14 cellular contexts compared by ENCODE assay signal in the genomic region with DNA sequence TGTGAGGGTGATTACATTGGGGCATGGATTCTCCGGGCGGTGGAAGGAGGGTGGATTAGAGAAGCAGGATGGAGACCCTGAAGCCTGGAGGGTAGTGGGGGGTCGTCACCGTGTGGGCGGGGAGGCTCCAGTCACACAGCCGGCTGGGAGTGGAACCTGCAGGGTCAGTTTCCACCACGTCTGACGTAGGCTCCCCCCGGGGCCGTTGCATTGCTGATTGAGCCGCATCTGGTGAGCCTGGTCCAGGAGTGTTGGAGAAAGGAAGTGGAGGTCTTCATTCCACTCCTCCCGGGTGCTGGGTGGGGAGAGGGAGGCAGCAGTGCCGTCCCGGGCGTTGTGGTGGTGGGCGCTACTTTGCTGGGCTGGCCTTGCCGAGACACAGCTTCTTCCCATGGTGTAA. TPM values are rescaled to one million over a fixed set of nuclear protein-coding genes. Genes with fewer than 3 reads are reported as not detected.
DNase-seq lines count a peak whose midpoint lies in the region; ATAC-seq and TF ChIP-seq lines count a peak whose summit lies in the region.
"Had no signal": no experiment of that assay in that cellular context is flagged by ENCODE, and none has a peak within 500 bp of the region (broad histone marks: within the 10 kb centered on the region; RNA-seq: fewer than 3 reads in every experiment).

No MANE protein-coding gene starts in this region.

- 75% methylated on average over 17 of the region's 17 CpGs for WGBS in mesenchymal stem cell
- 62 to 71% (median 70%) methylated on average over 11 to 17 of the region's 17 CpGs for WGBS in stomach, 5 donors

- H3K4me1 ChIP-seq in Peyer's patch: peaks cover 0 to 40% (median 28%) of the 10 kb centered on the region in 4 donors
- peaks cover 41% of the 10 kb centered on the region for H3K4me1 ChIP-seq in mesenchymal stem cell (ENCODE audit: control insufficient read depth, insufficient read depth, low read depth, low read length)
- peaks cover 25 to 77% (median 52%) of the 10 kb centered on the region in 4 donors for H3K4me1 ChIP-seq in stomach

- H3K27me3 ChIP-seq in Peyer's patch: no peaks in the 10 kb centered on the region
- H3K27me3 ChIP-seq in mesenchymal stem cell (ENCODE audit: control insufficient read depth in 1 of 2, insufficient read depth in 1 of 2, low read length in 2 of 2): no peaks in the 10 kb centered on the region
- no peaks in the 10 kb centered on the region for H3K27me3 ChIP-seq in stomach
- H3K27me3 ChIP-seq: colonic mucosa had no signal

- peaks cover 36% of the 10 kb centered on the region for H3K79me1 ChIP-seq in mesenchymal stem cell (replicated peaks; ENCODE audit: low read length, poor library complexity, severe bottlenecking)

- H2BK120ac ChIP-seq in mesenchymal stem cell (ENCODE audit: low read depth, low read length): no peak overlapping the region

- H3K9me3 ChIP-seq in Peyer's patch (no peaks in the 10 kb centered on the region), mesenchymal stem cell (ENCODE audit: control insufficient read depth, low read length) (peaks cover 6% of the 10 kb centered on the region), stomach (no peaks in the 10 kb centered on the region)
- H3K9me3 ChIP-seq: colonic mucosa, mucosa of descending colon had no signal

- H3K4me3 Mint-ChIP-seq in activated CD4-positive, alpha-beta T cell treated with anti-CD3 and anti-CD28 coated beads, Interleukin-2, amount 10 ng/mL, durations not matched to agents 7 days and 5 days: no peak overlapping the region
- H3K4me3 Mint-ChIP-seq in activated CD4-positive, alpha-beta T cell treated with anti-CD3 and anti-CD28 coated beads, Interleukin-2, amount 10 ng/mL, durations not matched to agents 24 days and 14 days: no peak overlapping the region
- H3K4me3 Mint-ChIP-seq: activated T-cell treated with anti-CD3 and anti-CD28 coated beads, Interleukin-2, amount 50 U/mL, for 4 hours had no signal

- CTCF ChIA-PET in activated CD4-positive, alpha-beta T cell treated with anti-CD3 and anti-CD28 coated beads, Interleukin-2, amount 10 ng/mL, durations not matched to agents 7 days and 5 days (lab: Charles Lee): no interaction called here

- no peak overlapping the region for H3K4me3 ChIP-seq in Peyer's patch
- no peak overlapping the region for H3K4me3 ChIP-seq in mesenchymal stem cell (ENCODE audit: insufficient read depth in 1 of 2, low read depth in 1 of 2, low read length in 2 of 2)
- H3K4me3 ChIP-seq in stomach: no peak overlapping the region
- H3K4me3 ChIP-seq: colonic mucosa, mucosa of descending colon had no signal

- H3K4me2 ChIP-seq in mesenchymal stem cell (ENCODE audit: low read length, poor library complexity, severe bottlenecking): no peak overlapping the region

- H2AK5ac ChIP-seq in mesenchymal stem cell (ENCODE audit: low read length, severe bottlenecking): peak overlapping the region; percentile 20

- no peak overlapping the region for H3K9ac ChIP-seq in mesenchymal stem cell (ENCODE audit: low read length)

- TF ChIP-seq EP300 in stomach (IDR thresholded peaks at IDR 0.05): no peak

- intact Hi-C loops in activated CD4-positive, alpha-beta T cell treated with anti-CD3 and anti-CD28 coated beads, Interleukin-2, amount 10 ng/mL, durations not matched to agents 24 days and 14 days (cut with micrococcal nuclease): no loop called here
- intact Hi-C loops in stomach (cut with DNase I; ENCODE audit: low total_unique reads): no loop called here

- H2BK5ac ChIP-seq in mesenchymal stem cell (ENCODE audit: low read depth, low read length, poor library complexity, severe bottlenecking): no peak overlapping the region

- DNase-seq in activated CD4-positive, alpha-beta T cell treated with anti-CD3 and anti-CD28 coated beads, Interleukin-2, amount 10 ng/mL, durations not matched to agents 7 days and 5 days: no peak
- DNase-seq in activated CD4-positive, alpha-beta T cell treated with anti-CD3 and anti-CD28 coated beads, Interleukin-2, amount 10 ng/mL, durations not matched to agents 24 days and 14 days: no peak
- DNase-seq in Peyer's patch (no peak), mesenchymal stem cell (no peak), stomach (no peak), iPS-NIHi7 (ENCODE audit: extremely low spot score) (no peak), cerebellum (ENCODE audit: low spot score) (no peak)
- DNase-seq: 8988T; activated T-cell treated with anti-CD3 and anti-CD28 coated beads, Interleukin-2, amount 50 U/mL, for 4 hours; colonic mucosa; erythroblast; stimulated activated CD4-positive, alpha-beta T cell treated with anti-CD3 and anti-CD28 coated beads, Interleukin-2, amount 100 ng/mL, for 48 hours had no signal

- H2BK12ac ChIP-seq in mesenchymal stem cell (ENCODE audit: low read length in 2 of 2): peak overlapping the region; percentile 69 to 82

- H2AFZ ChIP-seq in mesenchymal stem cell (ENCODE audit: low read depth, low read length): no peak overlapping the region

- peaks cover 2% of the 10 kb centered on the region for H3K9me3 Mint-ChIP-seq in activated CD4-positive, alpha-beta T cell treated with anti-CD3 and anti-CD28 coated beads, Interleukin-2, amount 10 ng/mL, durations not matched to agents 7 days and 5 days
- no peaks in the 10 kb centered on the region for H3K9me3 Mint-ChIP-seq in activated CD4-positive, alpha-beta T cell treated with anti-CD3 and anti-CD28 coated beads, Interleukin-2, amount 10 ng/mL, durations not matched to agents 24 days and 14 days
- H3K9me3 Mint-ChIP-seq: activated T-cell treated with anti-CD3 and anti-CD28 coated beads, Interleukin-2, amount 50 U/mL, for 4 hours had no signal

- ATAC-seq in GM18511 (IDR thresholded peaks at IDR 0.05; ENCODE audit: unreplicated experiment): no peak
- ATAC-seq: activated T-cell treated with anti-CD3 and anti-CD28 coated beads, Interleukin-2, amount 50 U/mL, for 4 hours had no signal

- H3K4me1 Mint-ChIP-seq in activated CD4-positive, alpha-beta T cell treated with anti-CD3 and anti-CD28 coated beads, Interleukin-2, amount 10 ng/mL, durations not matched to agents 7 days and 5 days: peaks cover 59% of the 10 kb centered on the region
- peaks cover 41% of the 10 kb centered on the region for H3K4me1 Mint-ChIP-seq in activated CD4-positive, alpha-beta T cell treated with anti-CD3 and anti-CD28 coated beads, Interleukin-2, amount 10 ng/mL, durations not matched to agents 24 days and 14 days

- H3K4ac ChIP-seq in mesenchymal stem cell (ENCODE audit: low read depth in 1 of 2, low read length in 2 of 2): peak overlapping the region; percentile 17 to 29

- peaks cover 34% of the 10 kb centered on the region for H3K36me3 Mint-ChIP-seq in activated CD4-positive, alpha-beta T cell treated with anti-CD3 and anti-CD28 coated beads, Interleukin-2, amount 10 ng/mL, durations not matched to agents 7 days and 5 days (ENCODE audit: low read depth)
- H3K36me3 Mint-ChIP-seq in activated CD4-positive, alpha-beta T cell treated with anti-CD3 and anti-CD28 coated beads, Interleukin-2, amount 10 ng/mL, durations not matched to agents 24 days and 14 days (ENCODE audit: low read depth): peaks cover 22% of the 10 kb centered on the region

- H3K36me3 ChIP-seq in Peyer's patch (peaks cover 0 to 3% (median 0%) of the 10 kb centered on the region in 3 donors), mesenchymal stem cell (ENCODE audit: control insufficient read depth in 1 of 2, insufficient read depth in 2 of 2, low read depth in 1 of 2, low read length in 2 of 2) (peaks cover 0 to 4% of the 10 kb centered on the region in 2 experiments), stomach (peaks cover 0 to 25% (median 12%) of the 10 kb centered on the region in 4 donors)
- H3K36me3 ChIP-seq: colonic mucosa had no signal

- POLR2A ChIA-PET in activated CD4-positive, alpha-beta T cell treated with anti-CD3 and anti-CD28 coated beads, Interleukin-2, amount 10 ng/mL, durations not matched to agents 7 days and 5 days (lab: Charles Lee): no interaction called here

- H3K27ac ChIP-seq in Peyer's patch (peak overlapping the region in 3 of 4 donors; percentile 18 to 90 (median 44)), mesenchymal stem cell (ENCODE audit: low read length, poor library complexity, severe bottlenecking) (no peak overlapping the region), stomach (peak overlapping the region; percentile 13 to 84 (median 16))

- peak overlapping the region; percentile 62 to 85 for H3K18ac ChIP-seq in mesenchymal stem cell (ENCODE audit: low read depth in 1 of 2, low read length in 2 of 2)

- no peak for TF ChIP-seq POLR2A in Peyer's patch (IDR thresholded peaks at IDR 0.05)
- no peak for TF ChIP-seq POLR2A in stomach (IDR thresholded peaks at IDR 0.05)

- TF ChIP-seq CTCF in Peyer's patch (IDR thresholded peaks at IDR 0.05): no peak
- TF ChIP-seq CTCF in stomach (IDR thresholded peaks at IDR 0.05): no peak

- no peaks in the 10 kb centered on the region for H3K27me3 Mint-ChIP-seq in activated CD4-positive, alpha-beta T cell treated with anti-CD3 and anti-CD28 coated beads, Interleukin-2, amount 10 ng/mL, durations not matched to agents 7 days and 5 days
- H3K27me3 Mint-ChIP-seq in activated CD4-positive, alpha-beta T cell treated with anti-CD3 and anti-CD28 coated beads, Interleukin-2, amount 10 ng/mL, durations not matched to agents 24 days and 14 days: no peaks in the 10 kb centered on the region

- H3K23ac ChIP-seq in mesenchymal stem cell (ENCODE audit: low read length in 2 of 2): no peak overlapping the region

- peak overlapping the region in 1 of 2 experiments; percentile 73 for H3K14ac ChIP-seq in mesenchymal stem cell (ENCODE audit: low read length in 2 of 2)

- peak overlapping the region; percentile 1 for H2BK15ac ChIP-seq in mesenchymal stem cell (ENCODE audit: low read depth, poor library complexity, severe bottlenecking)

- peak overlapping the region; percentile 84 for H4K91ac ChIP-seq in mesenchymal stem cell (ENCODE audit: low read length)

- H3K27ac Mint-ChIP-seq in activated CD4-positive, alpha-beta T cell treated with anti-CD3 and anti-CD28 coated beads, Interleukin-2, amount 10 ng/mL, durations not matched to agents 7 days and 5 days: peak overlapping the region; percentile 43
- no peak overlapping the region for H3K27ac Mint-ChIP-seq in activated CD4-positive, alpha-beta T cell treated with anti-CD3 and anti-CD28 coated beads, Interleukin-2, amount 10 ng/mL, durations not matched to agents 24 days and 14 days

- H4K8ac ChIP-seq in mesenchymal stem cell (ENCODE audit: low read length): peak overlapping the region; percentile 84

RNA-seq across cellular contexts. Expression of a gene that starts 28.1 kb away (rescaled TPM):
- 10 to 100 TPM; 50.1 to 50.2 TPM for total RNA-seq in activated CD4-positive, alpha-beta T cell treated with anti-CD3 and anti-CD28 coated beads, Interleukin-2, amount 10 ng/mL, durations not matched to agents 7 days and 5 days
- 47.2 and 47.3 TPM in 2 replicates for total RNA-seq in activated CD4-positive, alpha-beta T cell treated with anti-CD3 and anti-CD28 coated beads, Interleukin-2, amount 10 ng/mL, durations not matched to agents 24 days and 14 days
- 10 to 100 TPM; 44.8 to 67.7 (median 55.7) TPM for total RNA-seq in Peyer's patch
- 25.0 TPM for polyA plus RNA-seq in mesenchymal stem cell (2013, experiment 1 of 2)
- 24.9 TPM for polyA plus RNA-seq in mesenchymal stem cell (2013, experiment 2 of 2)
- 10 to 100 TPM; 33.5 to 72.4 (median 40.8) TPM for total RNA-seq in stomach
- 10 to 100 TPM; 19.5 to 42.5 (median 40.0) TPM for polyA plus RNA-seq in stomach
- 94.1 TPM for total RNA-seq in cerebellum
